Comparison of ENCODE assay signal across 30 cellular contexts in genomic region chr6:113211185-113211584, GRCh38.
"Had no signal": no experiment of that assay in that cellular context is flagged by ENCODE, and none has a peak within 500 bp of the region (broad histone marks: within the 10 kb centered on the region; RNA-seq: fewer than 3 reads in every experiment).

No MANE protein-coding gene starts in this region.

- H3K4me3 ChIP-seq: gastrocnemius medialis, spleen, suprapubic skin, tibial artery, upper lobe of right lung had no signal

- H3K27me3 ChIP-seq: brain microvascular endothelial cell, gastrocnemius medialis, spleen, suprapubic skin, tibial artery, upper lobe of right lung had no signal

- DNase-seq: activated CD4-positive, alpha-beta T cell treated with anti-CD3 and anti-CD28 coated beads for 1 hour; activated CD4-positive, alpha-beta T cell treated with anti-CD3 and anti-CD28 coated beads, Interleukin-2, amount 10 ng/mL, durations not matched to agents 7 days and 5 days; activated CD8-positive, alpha-beta T cell treated with anti-CD3 and anti-CD28 coated beads for 36 hours; activated gamma-delta T cell treated with Interleukin-2 at 50 U/mL for 16 hours; activated naive CD4-positive, alpha-beta T cell treated with anti-CD3 and anti-CD28 coated beads, Interleukin-2, amount 50 U/mL, for 16 hours; activated T-cell treated with anti-CD3 and anti-CD28 coated beads, Interleukin-2, amount 50 U/mL, for 4 hours; amniotic stem cell; brain microvascular endothelial cell; caudate nucleus; cortex of kidney; effector memory CD8-positive, alpha-beta T cell; erythroblast; gastrocnemius medialis; glutamatergic neuron; left cardiac atrium; mammary epithelial cell; midbrain; naive thymus-derived CD4-positive, alpha-beta T cell; nucleus accumbens; right cardiac atrium; spleen; stimulated activated naive CD4-positive, alpha-beta T cell; T-helper 9 cell; tibial artery; upper lobe of right lung had no signal

- H3K36me3 Mint-ChIP-seq: naive thymus-derived CD4-positive, alpha-beta T cell had no signal

- H3K4me3 Mint-ChIP-seq: activated CD4-positive, alpha-beta T cell treated with anti-CD3 and anti-CD28 coated beads, Interleukin-2, amount 10 ng/mL, durations not matched to agents 7 days and 5 days; activated CD8-positive, alpha-beta T cell treated with anti-CD3 and anti-CD28 coated beads for 36 hours; activated T-cell treated with anti-CD3 and anti-CD28 coated beads, Interleukin-2, amount 50 U/mL, for 4 hours; activated T-helper 17 cell treated with anti-CD3 and anti-CD28 coated beads, Interleukin-2, amount 50 U/mL, for 72 hours; effector memory CD8-positive, alpha-beta T cell; naive thymus-derived CD4-positive, alpha-beta T cell; neural crest cell had no signal

- H3K4me1 Mint-ChIP-seq: activated CD4-positive, alpha-beta T cell treated with anti-CD3 and anti-CD28 coated beads, Interleukin-2, amount 10 ng/mL, durations not matched to agents 7 days and 5 days; activated T-helper 17 cell treated with anti-CD3 and anti-CD28 coated beads, Interleukin-2, amount 50 U/mL, for 72 hours; naive thymus-derived CD4-positive, alpha-beta T cell had no signal

- ATAC-seq: activated CD8-positive, alpha-beta T cell treated with anti-CD3 and anti-CD28 coated beads for 36 hours; activated T-cell treated with anti-CD3 and anti-CD28 coated beads, Interleukin-2, amount 50 U/mL, for 4 hours; activated T-helper 17 cell treated with anti-CD3 and anti-CD28 coated beads, Interleukin-2, amount 50 U/mL, for 72 hours; effector memory CD8-positive, alpha-beta T cell; gastrocnemius medialis; left cardiac atrium; naive thymus-derived CD4-positive, alpha-beta T cell; right cardiac atrium; upper lobe of right lung had no signal

- H3K4me1 ChIP-seq: gastrocnemius medialis, spleen, suprapubic skin, tibial artery, upper lobe of right lung had no signal

- H3K36me3 ChIP-seq: brain microvascular endothelial cell, gastrocnemius medialis, spleen, suprapubic skin, tibial artery, upper lobe of right lung had no signal

- H3K27ac ChIP-seq: brain microvascular endothelial cell, gastrocnemius medialis, spleen, suprapubic skin, tibial artery, upper lobe of right lung had no signal

- H3K9me3 ChIP-seq: gastrocnemius medialis, suprapubic skin, tibial artery, upper lobe of right lung had no signal

- FAIRE-seq: astrocyte, keratinocyte had no signal

- H3K27ac Mint-ChIP-seq: activated CD4-positive, alpha-beta T cell treated with anti-CD3 and anti-CD28 coated beads, Interleukin-2, amount 10 ng/mL, durations not matched to agents 7 days and 5 days; activated CD8-positive, alpha-beta T cell treated with anti-CD3 and anti-CD28 coated beads for 36 hours; activated T-helper 17 cell treated with anti-CD3 and anti-CD28 coated beads, Interleukin-2, amount 50 U/mL, for 72 hours; effector memory CD8-positive, alpha-beta T cell; naive thymus-derived CD4-positive, alpha-beta T cell had no signal

- H3K27me3 Mint-ChIP-seq: activated CD4-positive, alpha-beta T cell treated with anti-CD3 and anti-CD28 coated beads, Interleukin-2, amount 10 ng/mL, durations not matched to agents 7 days and 5 days; activated CD8-positive, alpha-beta T cell treated with anti-CD3 and anti-CD28 coated beads for 36 hours; activated T-helper 17 cell treated with anti-CD3 and anti-CD28 coated beads, Interleukin-2, amount 50 U/mL, for 72 hours; effector memory CD8-positive, alpha-beta T cell; naive thymus-derived CD4-positive, alpha-beta T cell had no signal
